In the genomic region with DNA sequence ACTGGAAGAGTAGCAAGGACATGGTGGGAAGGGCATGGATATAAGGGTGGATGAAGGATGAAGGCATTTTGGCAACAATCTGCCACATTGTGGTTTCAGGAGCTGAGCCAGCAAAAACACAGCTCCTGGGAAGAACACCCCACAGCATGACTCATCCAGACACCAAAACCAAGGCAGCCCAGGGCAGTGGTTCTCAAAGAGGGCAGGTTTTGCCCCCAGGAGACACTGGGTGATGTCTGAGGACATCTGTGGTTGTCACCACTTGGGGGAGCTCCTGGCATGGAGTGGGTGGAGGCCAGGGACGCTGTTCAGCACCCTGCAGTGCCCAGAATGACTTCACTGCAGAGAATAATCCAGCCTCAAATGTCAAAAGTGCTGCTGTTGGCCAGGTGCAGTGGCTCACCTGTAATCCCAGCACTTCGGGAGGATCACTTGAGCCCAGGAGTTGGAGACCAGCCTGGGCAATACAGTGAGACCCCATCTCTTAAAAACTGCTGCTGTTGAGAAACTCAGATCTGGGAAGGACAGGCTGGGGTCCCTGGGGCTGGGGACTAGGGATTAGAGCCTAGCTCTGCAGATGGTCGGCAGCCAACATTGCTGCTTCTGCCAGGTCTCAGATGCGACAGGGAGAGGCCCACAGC, we compare ENCODE assay signal across 8 cellular contexts. TPM values are rescaled to one million over a fixed set of nuclear protein-coding genes. Genes with fewer than 3 reads are reported as not detected.
DNase-seq lines count a peak whose midpoint lies in the region; ATAC-seq, FAIRE-seq and TF ChIP-seq lines count a peak whose summit lies in the region.

No MANE protein-coding gene starts in this region.

- no peak overlapping the region for H3K4me2 ChIP-seq in trophoblast cell (ENCODE audit: low read length)

- H2BK120ac ChIP-seq in trophoblast cell (ENCODE audit: insufficient read depth, low read length, poor library complexity) = no peak overlapping the region

- no peak overlapping the region for H2BK12ac ChIP-seq in trophoblast cell (ENCODE audit: low read length)

- FAIRE-seq in bronchial epithelial cell (lab: Jason Lieb, UNC) = no peak

- H3K9me3 ChIP-seq in AG04450 (ENCODE audit: control insufficient read depth, insufficient read depth, low read length) = peaks cover 14% of the 10 kb centered on the region
- peaks cover 18% of the 10 kb centered on the region for H3K9me3 ChIP-seq in trophoblast cell (ENCODE audit: insufficient read depth, low read depth, low read length)

- H2AFZ ChIP-seq in trophoblast cell (ENCODE audit: insufficient read depth, low read length, poor library complexity) = no peak overlapping the region

- no peak overlapping the region for H3K23ac ChIP-seq in trophoblast cell (ENCODE audit: low read length)

- no peak overlapping the region for H3K4ac ChIP-seq in trophoblast cell (ENCODE audit: low read depth, low read length)

- H3K36me3 ChIP-seq in bronchial epithelial cell (ENCODE audit: control insufficient read depth, insufficient read depth, low read length) (no peaks in the 10 kb centered on the region), trophoblast cell (ENCODE audit: control insufficient read depth in 1 of 2, insufficient read depth in 2 of 2, low read length in 2 of 2) (no peaks in the 10 kb centered on the region)

- WGBS in trophoblast cell (ENCODE audit: extremely low coverage, insufficient coverage, insufficient read length) = no CpG with 5 or more reads among the region's 4 CpGs

- no peaks in the 10 kb centered on the region for H3K4me1 ChIP-seq in trophoblast cell (ENCODE audit: control insufficient read depth in 1 of 2, insufficient read depth in 2 of 2, low read length in 2 of 2)

- CTCF ChIA-PET in AG04450 (lab: Charles Lee) = interaction anchor here (0.9 kb wide), 1 partner anchor 135 kb away, joined by 7 read pairs; no protein-coding TSS in a partner anchor

- no peak overlapping the region for H4K91ac ChIP-seq in trophoblast cell (ENCODE audit: low read depth, low read length)

- H3K14ac ChIP-seq in trophoblast cell (ENCODE audit: low read length) = no peak overlapping the region

- no peak overlapping the region for H4K12ac ChIP-seq in trophoblast cell (ENCODE audit: low read depth, low read length)

- no peak overlapping the region for H3K4me3 ChIP-seq in AG04450 (ENCODE audit: low read depth, low read length)
- H3K4me3 ChIP-seq in bronchial epithelial cell (ENCODE audit: low read depth, low read length) = no peak overlapping the region
- peak overlapping the region; percentile 25 for H3K4me3 ChIP-seq in trophoblast cell (ENCODE audit: low read depth, low read length)

- POLR2A ChIA-PET in AG04450 (lab: Yijun Ruan, JAX) = interaction anchor here (0.7 kb wide), 1 partner anchor 162 kb away, joined by 5 read pairs; no protein-coding TSS in a partner anchor

- no peaks in the 10 kb centered on the region for H3K79me1 ChIP-seq in trophoblast cell (ENCODE audit: low read length)

- no peak overlapping the region for H3K9ac ChIP-seq in trophoblast cell (ENCODE audit: low read length)

- DNase-seq in AG04450 (ENCODE audit: low read depth, low spot score) (no peak), GM10266 (ENCODE audit: extremely low spot score) (no peak), RKO (ENCODE audit: low spot score) (peak; percentile 54), bronchial epithelial cell (ENCODE audit: low read depth) (peak; percentile 59), trophoblast cell (peak in 1 of 2 donors; percentile 51), nucleus accumbens (lab: John Stamatoyannopoulos, UW) (no peak)

- H2AK5ac ChIP-seq in trophoblast cell (ENCODE audit: low read length) = no peak overlapping the region

- ATAC-seq in HG02610 (IDR thresholded peaks at IDR 0.05; ENCODE audit: unreplicated experiment) = no peak
- no peak for ATAC-seq in GM21367 (IDR thresholded peaks at IDR 0.05; ENCODE audit: unreplicated experiment)

- no peak overlapping the region for H4K8ac ChIP-seq in trophoblast cell (ENCODE audit: low read depth, low read length)

- peak; percentile 13; the same call in 1 of the 2 replicates for TF ChIP-seq CTCF in AG04450 (IDR thresholded peaks at IDR 0.05; ENCODE audit: low read depth, low read length)
- TF ChIP-seq CTCF in GM10266 (IDR thresholded peaks at IDR 0.05; ENCODE audit: control insufficient read depth, insufficient read depth, low read depth, missing control alignments) = peak; percentile 38
- peak; percentile 32 for TF ChIP-seq CTCF in bronchial epithelial cell (IDR thresholded peaks at IDR 0.05; ENCODE audit: insufficient read depth, low read length, severe bottlenecking)

- H3K18ac ChIP-seq in trophoblast cell (ENCODE audit: low read length) = no peak overlapping the region

- H2BK5ac ChIP-seq in trophoblast cell (ENCODE audit: low read depth, low read length, poor library complexity) = no peak overlapping the region

- H3K79me2 ChIP-seq in trophoblast cell (ENCODE audit: control insufficient read depth, insufficient read depth, low read length, poor library complexity) = no peaks in the 10 kb centered on the region

- no peak overlapping the region for H3K27ac ChIP-seq in AG04450 (ENCODE audit: low read depth, low read length)
- H3K27ac ChIP-seq in trophoblast cell (ENCODE audit: low read depth, low read length) = no peak overlapping the region

- H3K27me3 ChIP-seq in AG04450 (ENCODE audit: control insufficient read depth, insufficient read depth, low read length) = peaks cover 8% of the 10 kb centered on the region
- H3K27me3 ChIP-seq in bronchial epithelial cell (ENCODE audit: control insufficient read depth, insufficient read depth, low read length) = no peaks in the 10 kb centered on the region
- H3K27me3 ChIP-seq in trophoblast cell (ENCODE audit: insufficient read depth, low read length) = no peaks in the 10 kb centered on the region

RNA-seq across cellular contexts. Expression of gene ZFR2, which starts 16.1 kb away (rescaled TPM):
- not detected in 2 replicates for polyA plus RNA-seq in AG04450 (2011; rRNA removed)
- not detected in 2 replicates for polyA minus RNA-seq in AG04450 (2011; rRNA and poly(A)+ RNA removed)
- total RNA-seq in bronchial epithelial cell = not detected in 2 replicates
- 0.45 and 0.61 TPM in 2 replicates for polyA plus RNA-seq in trophoblast cell (2013)

RNA-seq across cellular contexts. Expression of gene ATCAY, which starts 27.8 kb away (rescaled TPM):
- 0.09 and 0.30 TPM in 2 replicates for polyA plus RNA-seq in AG04450 (2011; rRNA removed)
- 0.09 TPM in 1 of 2 replicates, not detected in the other for polyA minus RNA-seq in AG04450 (2011; rRNA and poly(A)+ RNA removed)
- not detected in 2 replicates for total RNA-seq in bronchial epithelial cell
- polyA plus RNA-seq in trophoblast cell (2013) = 0.01 TPM in 1 of 2 replicates, not detected in the other

Comparison
In these comparisons a context has a peak if more than half of its experiments do, and no peak if none do; other contexts are left out.
1. DNase-seq: peak in RKO (single experiment) and bronchial epithelial cell (single experiment); none in AG04450 (single experiment), GM10266 (single experiment) and nucleus accumbens (0 of 56).
2. Peak in every context shown above with its lines, with median percentiles within 50 percentile points of each other: CTCF ChIP-seq.